Comparison of ENCODE assay signal across 10 cellular contexts in the genomic region with DNA sequence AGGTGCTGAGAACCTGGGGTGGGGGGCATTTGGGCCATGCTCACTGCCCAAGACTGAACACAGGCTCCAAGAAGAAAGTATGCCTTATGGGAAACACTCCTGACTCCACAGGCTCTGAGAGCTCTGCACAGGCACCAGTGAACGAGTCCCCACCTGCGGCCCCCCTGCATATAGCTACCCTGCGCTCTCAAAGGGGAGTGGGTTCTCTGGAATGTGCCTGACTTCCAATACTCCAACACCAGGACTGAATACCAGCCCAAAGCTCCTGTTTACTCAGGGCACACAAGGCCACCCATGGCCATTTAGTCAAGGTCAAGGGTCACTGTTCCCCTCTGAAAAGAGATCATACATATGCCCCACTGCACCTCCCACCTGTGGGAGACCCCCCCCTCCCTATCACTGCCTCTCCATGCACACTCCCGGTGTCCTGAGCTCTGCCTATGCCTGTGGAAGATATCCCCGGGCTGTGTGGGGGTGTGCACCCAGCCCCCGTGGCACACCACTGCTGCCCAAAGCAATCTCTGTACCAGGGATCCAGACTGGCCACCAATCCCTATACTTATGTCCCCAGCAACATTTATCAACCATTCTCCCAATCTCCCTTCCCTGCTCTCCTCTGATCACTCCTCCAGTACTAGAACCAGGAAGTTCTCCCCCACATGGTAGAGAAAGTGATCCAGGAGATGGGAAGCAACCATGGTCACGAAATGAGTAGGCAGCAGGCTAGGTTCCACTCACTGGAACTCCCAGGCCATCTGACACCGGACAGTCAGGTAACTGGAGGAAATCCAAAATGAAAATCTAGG. TPM values are rescaled to one million over a fixed set of nuclear protein-coding genes. Genes with fewer than 3 reads are reported as not detected.
A peak's percentile ranks its signal among the peaks of the same experiment; 100 is the strongest.
DNase-seq lines count a peak whose midpoint lies in the region; ATAC-seq and TF ChIP-seq lines count a peak whose summit lies in the region.
"Had no signal": no experiment of that assay in that cellular context is flagged by ENCODE, and none has a peak within 500 bp of the region (broad histone marks: within the 10 kb centered on the region; RNA-seq: fewer than 3 reads in every experiment).

No MANE protein-coding gene starts in this region.

- no peak overlapping the region for H3K4me3 ChIP-seq in transverse colon
- H3K4me3 ChIP-seq: lung had no signal

- no peak for TF ChIP-seq POLR2A in transverse colon (IDR thresholded peaks at IDR 0.05)

- peak overlapping the region; percentile 90 to 97 (median 92) for H3K27ac ChIP-seq in transverse colon

- TF ChIP-seq EP300 in transverse colon (IDR thresholded peaks at IDR 0.05; ENCODE audit: low read depth): no peak

- in situ Hi-C loops in transverse colon (cut with MboI; ENCODE audit: low pct_ligation_motif_present in 1 of 4, low pct_unique_long_range_greater_than_20kb in 1 of 4, low sequenced_read_pairs in 3 of 4): loop anchor here in 1 of 4 donors (10.0 kb wide), 1 partner anchor 157 kb away; no protein-coding TSS in a partner anchor

- no peaks in the 10 kb centered on the region for H3K9me3 ChIP-seq in transverse colon

- H3K4me1 ChIP-seq in transverse colon: peaks cover 28 to 64% (median 53%) of the 10 kb centered on the region in 4 donors

- no peak for TF ChIP-seq CTCF in chondrocyte (IDR thresholded peaks at IDR 0.05)
- no peak for TF ChIP-seq CTCF in transverse colon (IDR thresholded peaks at IDR 0.05)

- H3K27me3 ChIP-seq in transverse colon: no peaks in the 10 kb centered on the region

- no peaks in the 10 kb centered on the region for H3K36me3 ChIP-seq in transverse colon

- H3K4me1 Mint-ChIP-seq in activated naive CD4-positive, alpha-beta T cell treated with anti-CD3 and anti-CD28 coated beads for 36 hours (ENCODE audit: low read depth): peaks cover 23% of the 10 kb centered on the region
- peaks cover 72% of the 10 kb centered on the region for H3K4me1 Mint-ChIP-seq in chondrocyte (ENCODE audit: low read depth)
- H3K4me1 Mint-ChIP-seq in naive B cell: peaks cover 10 to 22% (median 12%) of the 10 kb centered on the region in 3 donors

- H3K9me3 Mint-ChIP-seq in activated naive CD4-positive, alpha-beta T cell treated with anti-CD3 and anti-CD28 coated beads for 36 hours: no peaks in the 10 kb centered on the region
- H3K9me3 Mint-ChIP-seq in chondrocyte (ENCODE audit: low read depth) (no peaks in the 10 kb centered on the region), naive B cell (no peaks in the 10 kb centered on the region)

- H3K27ac Mint-ChIP-seq in activated naive CD4-positive, alpha-beta T cell treated with anti-CD3 and anti-CD28 coated beads for 36 hours: peak overlapping the region; percentile 48
- H3K27ac Mint-ChIP-seq in chondrocyte (ENCODE audit: unreplicated experiment) (peak overlapping the region; percentile 72), naive B cell (peak overlapping the region in 1 of 6 donors; percentile 14)

- 50 to 80% methylated on average over 1 to 6 of the region's 8 CpGs for WGBS in transverse colon (ENCODE audit: low coverage in 1 of 2), 2 donors

- intact Hi-C loops in activated naive CD4-positive, alpha-beta T cell treated with anti-CD3 and anti-CD28 coated beads for 36 hours (cut with micrococcal nuclease): no loop called here
- intact Hi-C loops in transverse colon (cut with DNase I; ENCODE audit: low total_unique reads): loop anchor here (2.0 to 10.0 kb wide), 2 partner anchors 29 to 157 kb away; no protein-coding TSS in a partner anchor

- H3K36me3 Mint-ChIP-seq in activated naive CD4-positive, alpha-beta T cell treated with anti-CD3 and anti-CD28 coated beads for 36 hours (ENCODE audit: low read depth): peaks cover 18% of the 10 kb centered on the region
- peaks cover 3% of the 10 kb centered on the region for H3K36me3 Mint-ChIP-seq in chondrocyte (ENCODE audit: low read depth)
- no peaks in the 10 kb centered on the region for H3K36me3 Mint-ChIP-seq in naive B cell

- H3K4me3 Mint-ChIP-seq in activated naive CD4-positive, alpha-beta T cell treated with anti-CD3 and anti-CD28 coated beads for 36 hours: no peak overlapping the region
- peak overlapping the region; percentile 74 for H3K4me3 Mint-ChIP-seq in chondrocyte (ENCODE audit: unreplicated experiment)
- peak overlapping the region in 6 of 8 donors; percentile 22 to 92 (median 85) for H3K4me3 Mint-ChIP-seq in naive B cell

- no peak for DNase-seq in activated naive CD4-positive, alpha-beta T cell treated with anti-CD3 and anti-CD28 coated beads for 36 hours
- DNase-seq in activated naive CD4-positive, alpha-beta T cell treated with anti-CD3 and anti-CD28 coated beads, Interleukin-2, amount 50 U/mL, for 16 hours: no peak
- DNase-seq in chondrocyte (ENCODE audit: low spot score) (no peak), naive B cell (no peak), transverse colon (peak; percentile 6), DMS 273 (lab: John Stamatoyannopoulos, UW; ENCODE audit: unreplicated experiment) (no peak)
- DNase-seq: stimulated activated CD4-positive, alpha-beta T cell treated with anti-CD3 and anti-CD28 coated beads, Interleukin-1b, Interleukin-23, amount 100 ng/mL, for 48 hours had no signal

- CTCF ChIA-PET in activated naive CD4-positive, alpha-beta T cell treated with anti-CD3 and anti-CD28 coated beads for 36 hours (lab: Charles Lee): interaction anchor here (0.8 to 1.8 kb wide), 4 partner anchors 9 to 124 kb away, joined by 6 to 10 read pairs (median 6); partner anchors contain the start of genes CCDC51 and TMA7

- peaks cover 7% of the 10 kb centered on the region for H3K27me3 Mint-ChIP-seq in activated naive CD4-positive, alpha-beta T cell treated with anti-CD3 and anti-CD28 coated beads for 36 hours (ENCODE audit: low read depth)
- H3K27me3 Mint-ChIP-seq in chondrocyte (ENCODE audit: low read depth): no peaks in the 10 kb centered on the region
- H3K27me3 Mint-ChIP-seq in naive B cell: peaks cover 7 to 24% (median 21%) of the 10 kb centered on the region in 3 donors

- no peak for ATAC-seq in naive B cell (ENCODE audit: low read depth in 2 of 2)
- ATAC-seq in GM21360 (IDR thresholded peaks at IDR 0.05; ENCODE audit: unreplicated experiment): no peak
- no peak for ATAC-seq in HG02798 (IDR thresholded peaks at IDR 0.05; ENCODE audit: poor library complexity, unreplicated experiment)

RNA-seq across cellular contexts. Expression of gene PLXNB1, which starts 1.5 kb away (rescaled TPM):
- 1 to 10 TPM; 1.5 to 2.0 TPM for total RNA-seq in activated naive CD4-positive, alpha-beta T cell treated with anti-CD3 and anti-CD28 coated beads for 36 hours
- total RNA-seq in chondrocyte: 63.2 to 115 TPM (median 108 TPM) in 3 replicates
- under 1 TPM in 2 of 6 donors, not detected in 4; 0.03 to 0.37 TPM for polyA plus RNA-seq in naive B cell (ENCODE audit: low read depth in 6 of 6)
- 100 to 1,000 TPM; 129 to 530 (median 245) TPM for total RNA-seq in transverse colon

RNA-seq across cellular contexts. Expression of gene CCDC51, which starts 8.5 kb away (rescaled TPM):
- total RNA-seq in activated naive CD4-positive, alpha-beta T cell treated with anti-CD3 and anti-CD28 coated beads for 36 hours: 10 to 100 TPM; 16.4 to 17.4 TPM
- total RNA-seq in chondrocyte (13.3 to 25.8 TPM (median 23.9 TPM) in 3 replicates), transverse colon (10 to 100 TPM in 2 of 4 donors, 1 to 10 TPM in 2; 2.8 to 14.1 (median 8.2) TPM)
- 10 to 100 TPM in 3 of 6 donors, 1 to 10 TPM in 3; 4.1 to 14.8 (median 9.5) TPM for polyA plus RNA-seq in naive B cell (ENCODE audit: low read depth in 6 of 6)

RNA-seq across cellular contexts. Expression of gene TMA7, which starts 8.6 kb away (rescaled TPM):
- 100 to 1,000 TPM; 319 to 353 TPM for total RNA-seq in activated naive CD4-positive, alpha-beta T cell treated with anti-CD3 and anti-CD28 coated beads for 36 hours
- 184 to 243 TPM (median 184 TPM) in 3 replicates for total RNA-seq in chondrocyte
- polyA plus RNA-seq in naive B cell (ENCODE audit: low read depth in 6 of 6): 100 to 1,000 TPM; 433 to 593 (median 531) TPM
- total RNA-seq in transverse colon: 100 to 1,000 TPM; 115 to 279 (median 192) TPM

RNA-seq across cellular contexts. Expression of gene ATRIP, which starts 15.1 kb away (rescaled TPM):
- total RNA-seq in activated naive CD4-positive, alpha-beta T cell treated with anti-CD3 and anti-CD28 coated beads for 36 hours: 10 to 100 TPM in 1 of 2 experiments, 1 to 10 TPM in 1; 8.9 to 10.0 TPM
- 8.7 to 10.7 TPM (median 8.8 TPM) in 3 replicates for total RNA-seq in chondrocyte
- polyA plus RNA-seq in naive B cell (ENCODE audit: low read depth in 6 of 6): 10 to 100 TPM in 1 of 6 donors, 1 to 10 TPM in 5; 7.4 to 11.9 (median 7.7) TPM
- total RNA-seq in transverse colon: 1 to 10 TPM; 1.8 to 4.4 (median 2.9) TPM

RNA-seq across cellular contexts. Expression of gene FBXW12, which starts 59.4 kb away (rescaled TPM):
- not detected for total RNA-seq in activated naive CD4-positive, alpha-beta T cell treated with anti-CD3 and anti-CD28 coated beads for 36 hours
- not detected in 3 replicates for total RNA-seq in chondrocyte
- polyA plus RNA-seq in naive B cell (ENCODE audit: low read depth in 6 of 6): not detected
- total RNA-seq in transverse colon: not detected
- total RNA-seq: lung had no signal
- polyA plus RNA-seq: lung had no signal

Comparison
In these comparisons a context has a peak if more than half of its experiments do, and no peak if none do; other contexts are left out.
1. RNA of gene PLXNB1, which starts 1.5 kb away (total RNA-seq): 129 to 530 TPM in transverse colon and 63.2 to 115 TPM in chondrocyte; 1.5 to 2.0 TPM in activated naive CD4-positive, alpha-beta T cell treated with anti-CD3 and anti-CD28 coated beads for 36 hours; every median in the first group is over 10 times any median in the second.